Comparison of ENCODE assay signal across 1 cellular context in genomic region chr12:127293507-127294310, GRCh38.
TF ChIP-seq lines count a peak whose summit lies in the region.

No MANE protein-coding gene starts in this region.

TF ChIP-seq in GM23338, 12 proteins besides CTCF, POLR2A, EP300 and RAD21 (continued from another document):
- TF ChIP-seq EZH2 (IDR thresholded peaks at IDR 0.05; ENCODE audit: low read depth, unreplicated experiment), result no peak
